ENCODE assay signal across 8 cellular contexts in the genomic region with DNA sequence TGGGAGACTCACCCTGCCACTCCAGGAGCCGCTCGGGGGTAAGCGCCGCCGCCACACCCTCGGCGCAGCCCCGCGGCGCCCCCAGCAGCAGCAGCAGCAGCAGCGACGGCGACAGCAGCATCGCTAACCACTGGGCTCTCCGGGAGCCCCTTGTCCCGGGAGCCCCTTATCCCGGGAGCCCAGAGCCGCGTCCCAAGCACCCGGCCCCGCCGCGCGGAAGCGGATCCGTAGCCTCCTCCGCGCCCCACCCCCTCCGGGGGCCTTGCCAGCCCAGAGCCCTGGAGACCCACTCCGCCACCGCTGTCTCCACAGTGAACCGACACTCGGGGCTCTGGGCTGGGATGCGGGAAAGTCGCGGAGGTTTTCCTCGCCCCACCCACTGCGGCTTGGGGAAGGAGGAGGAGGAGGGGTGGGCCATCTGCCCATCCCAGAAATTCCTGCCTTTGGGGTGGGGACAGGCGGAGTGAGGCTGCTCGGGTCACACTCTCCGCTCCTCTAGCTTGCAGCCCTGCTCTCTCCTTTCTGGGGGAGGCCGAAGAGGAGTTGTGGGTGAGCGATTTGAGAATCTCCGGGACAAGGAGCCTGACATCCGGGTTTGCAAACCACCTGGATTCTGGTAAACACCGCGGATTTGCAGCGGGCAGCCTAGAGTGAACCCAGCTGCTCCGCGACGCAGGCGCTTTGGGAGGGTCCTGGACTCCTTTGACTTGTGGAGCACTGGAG. TPM values are rescaled to one million over a fixed set of nuclear protein-coding genes. Genes with fewer than 3 reads are reported as not detected.
DNase-seq lines count a peak whose midpoint lies in the region; ATAC-seq and TF ChIP-seq lines count a peak whose summit lies in the region.

Gene PLA2R1 (minus strand): TSS at position 333 of the 723 bp plus-strand sequence. CDS start 212 bp downstream, at position 121.

- H3K36me3 Mint-ChIP-seq in activated CD8-positive, alpha-beta T cell treated with anti-CD3 and anti-CD28 coated beads for 36 hours (ENCODE audit: low read depth), result no peaks in the 10 kb centered on the region
- H3K36me3 Mint-ChIP-seq in nephron progenitor cell (ENCODE audit: low read depth), result peaks cover 5% of the 10 kb centered on the region

- peak; percentile 39 for ATAC-seq in activated CD8-positive, alpha-beta T cell treated with anti-CD3 and anti-CD28 coated beads for 36 hours
- no peak for ATAC-seq in HG02798 (IDR thresholded peaks at IDR 0.05; ENCODE audit: poor library complexity, unreplicated experiment)

- POLR2A ChIA-PET in activated CD8-positive, alpha-beta T cell treated with anti-CD3 and anti-CD28 coated beads for 36 hours (lab: Charles Lee), result no interaction called here

- intact Hi-C loops in activated CD8-positive, alpha-beta T cell treated with anti-CD3 and anti-CD28 coated beads for 36 hours (cut with micrococcal nuclease), result no loop called here

- H3K4me1 Mint-ChIP-seq in activated CD8-positive, alpha-beta T cell treated with anti-CD3 and anti-CD28 coated beads for 36 hours (ENCODE audit: low read depth), result no peaks in the 10 kb centered on the region
- H3K4me1 Mint-ChIP-seq in nephron progenitor cell, result peaks cover 18% of the 10 kb centered on the region

- H3K27ac Mint-ChIP-seq in activated CD8-positive, alpha-beta T cell treated with anti-CD3 and anti-CD28 coated beads for 36 hours, result no peak within 1 kb of the TSS
- no peak within 1 kb of the TSS for H3K27ac Mint-ChIP-seq in nephron progenitor cell

- H3K4me3 Mint-ChIP-seq in activated CD8-positive, alpha-beta T cell treated with anti-CD3 and anti-CD28 coated beads for 36 hours, result peak within 1 kb of the TSS; percentile 41
- peak within 1 kb of the TSS; percentile 84 for H3K4me3 Mint-ChIP-seq in nephron progenitor cell

- CTCF ChIA-PET in activated CD8-positive, alpha-beta T cell treated with anti-CD3 and anti-CD28 coated beads for 36 hours (lab: Charles Lee), result no interaction called here

- peak; percentile 42 for DNase-seq in HCEC 1CT
- no peak for DNase-seq in activated CD8-positive, alpha-beta T cell treated with anti-CD3 and anti-CD28 coated beads for 36 hours
- DNase-seq in foreskin fibroblast, result peak; percentile 39 to 77
- DNase-seq in nephron progenitor cell, result peak; percentile 78
- DNase-seq in NCI-H1092 (lab: John Stamatoyannopoulos, UW), result no peak
- no peak for DNase-seq in NCI-H1436 (lab: John Stamatoyannopoulos, UW)
- no peak for DNase-seq in RKO (ENCODE audit: low spot score)

- H3K27me3 Mint-ChIP-seq in activated CD8-positive, alpha-beta T cell treated with anti-CD3 and anti-CD28 coated beads for 36 hours, result peaks cover 46% of the 10 kb centered on the region
- H3K27me3 Mint-ChIP-seq in nephron progenitor cell (ENCODE audit: low read depth, poor library complexity), result peaks cover 54% of the 10 kb centered on the region

- H3K9me3 Mint-ChIP-seq in activated CD8-positive, alpha-beta T cell treated with anti-CD3 and anti-CD28 coated beads for 36 hours, result no peaks in the 10 kb centered on the region
- peaks cover 19% of the 10 kb centered on the region for H3K9me3 Mint-ChIP-seq in nephron progenitor cell

- TF ChIP-seq CTCF in activated CD8-positive, alpha-beta T cell treated with anti-CD3 and anti-CD28 coated beads for 36 hours (IDR thresholded peaks at IDR 0.05), result no peak
- no peak for TF ChIP-seq CTCF in foreskin fibroblast (IDR thresholded peaks at IDR 0.05; ENCODE audit: low read depth, low read length)
- TF ChIP-seq CTCF in nephron progenitor cell (IDR thresholded peaks at IDR 0.05), result no peak

- peak within 1 kb of the TSS; percentile 69 to 72 for H3K4me3 ChIP-seq in foreskin fibroblast (ENCODE audit: low read depth in 1 of 2, low read length in 2 of 2)

RNA-seq across cellular contexts. Expression of gene PLA2R1, which starts in this region (rescaled TPM):
- total RNA-seq in activated CD8-positive, alpha-beta T cell treated with anti-CD3 and anti-CD28 coated beads for 36 hours, result not detected

Comparison
In these comparisons a context has a peak if more than half of its experiments do, and no peak if none do; other contexts are left out.
1. Peak in ATAC-seq in activated CD8-positive, alpha-beta T cell treated with anti-CD3 and anti-CD28 coated beads for 36 hours; RNA of the gene not detected or under 1 TPM.
2. DNase-seq: peak in HCEC 1CT (single experiment), foreskin fibroblast (2 of 2) and nephron progenitor cell (single experiment); none in activated CD8-positive, alpha-beta T cell treated with anti-CD3 and anti-CD28 coated beads for 36 hours (single experiment), NCI-H1092 (single experiment), NCI-H1436 (single experiment) and RKO (single experiment).